12 cellular contexts compared by ENCODE assay signal in genomic region chr13:46759861-46760260, GRCh38. TPM values are rescaled to one million over a fixed set of nuclear protein-coding genes. Genes with fewer than 3 reads are reported as not detected.
A peak's percentile ranks its signal among the peaks of the same experiment; 100 is the strongest.
DNase-seq lines count a peak whose midpoint lies in the region; TF ChIP-seq lines count a peak whose summit lies in the region.
"Had no signal": no experiment of that assay in that cellular context is flagged by ENCODE, and none has a peak within 500 bp of the region (broad histone marks: within the 10 kb centered on the region; RNA-seq: fewer than 3 reads in every experiment).

No MANE protein-coding gene starts in this region.

- H3K9me3 ChIP-seq in neuronal stem cell (replicated peaks in 1 of 2; ENCODE audit: control insufficient read depth in 2 of 2, insufficient read depth in 1 of 2, low read depth in 1 of 2, low read length in 2 of 2), result peaks cover 0 to 2% of the 10 kb centered on the region in 2 donors

- no peak overlapping the region for H3K14ac ChIP-seq in neuronal stem cell (ENCODE audit: low read length)

- TF ChIP-seq CTCF in epithelial cell of esophagus (IDR thresholded peaks at IDR 0.05; ENCODE audit: insufficient read depth, low read depth, low read length, missing control alignments), result no peak

- H2BK120ac ChIP-seq in neuronal stem cell (ENCODE audit: low read depth, low read length), result no peak overlapping the region

- H2BK12ac ChIP-seq in neuronal stem cell (ENCODE audit: low read length), result no peak overlapping the region

- DNase-seq in CD1c-positive myeloid dendritic cell (ENCODE audit: extremely low spot score) (peak; percentile 66), NOMO-1 (lab: John Stamatoyannopoulos, UW; ENCODE audit: unreplicated experiment in 2 of 2) (peak; percentile 41 to 75), epithelial cell of esophagus (ENCODE audit: low read depth) (peak; percentile 67), neuronal stem cell (ENCODE audit: low spot score) (no peak), mesenteric fat pad (ENCODE audit: low spot score) (no peak), NCI-H2171 treated with DMSO at 0.1 percent for 48 hours (lab: John Stamatoyannopoulos, UW) (no peak), epidermal melanocyte (ENCODE audit: insufficient read length, low spot score) (no peak), head of caudate nucleus (no peak)
- DNase-seq: amygdala; NCI-H1436; stimulated activated CD4-positive, alpha-beta T cell treated with anti-CD3 and anti-CD28 coated beads, Interleukin-4, amount 100 ng/mL, for 4 hours; substantia nigra had no signal

- H3K27me3 ChIP-seq in neuronal stem cell (ENCODE audit: control insufficient read depth in 3 of 3, insufficient read depth in 3 of 3, low read depth in 1 of 3, low read length in 3 of 3), result no peaks in the 10 kb centered on the region

- H3K4me2 ChIP-seq in neuronal stem cell (ENCODE audit: insufficient read depth, low read length, poor library complexity, severe bottlenecking), result no peak overlapping the region

- H3K27ac ChIP-seq in neuronal stem cell (replicated peaks; ENCODE audit: low read length), result no peak overlapping the region

- H3K4ac ChIP-seq in neuronal stem cell (ENCODE audit: low read length), result no peak overlapping the region

- H2BK5ac ChIP-seq in neuronal stem cell (ENCODE audit: low read length), result no peak overlapping the region

- H2AK5ac ChIP-seq in neuronal stem cell (ENCODE audit: low read depth, low read length), result no peak overlapping the region

- intact Hi-C loops in head of caudate nucleus (cut with DNase I), result no loop called here

- H2AFZ ChIP-seq in neuronal stem cell (ENCODE audit: low read length), result peak overlapping the region; percentile 50

- H4K8ac ChIP-seq in neuronal stem cell (ENCODE audit: low read depth, low read length), result no peak overlapping the region

- WGBS in neuronal stem cell (ENCODE audit: extremely low coverage in 2 of 2, insufficient read length in 2 of 2, insufficient replicate concordance in 1 of 2), 2 donors, result no CpG with 5 or more reads among the region's 2 CpGs

- no peak overlapping the region for H3K23ac ChIP-seq in neuronal stem cell (ENCODE audit: low read depth, low read length, poor library complexity)

- H3K36me3 ChIP-seq in neuronal stem cell (replicated peaks in 1 of 2; ENCODE audit: control insufficient read depth in 2 of 2, insufficient read depth in 2 of 2, low read length in 2 of 2), result no peaks in the 10 kb centered on the region

- no peaks in the 10 kb centered on the region for H3K79me1 ChIP-seq in neuronal stem cell (ENCODE audit: low read depth, low read length)

- H4K91ac ChIP-seq in neuronal stem cell (ENCODE audit: low read depth, low read length, poor library complexity), result no peak overlapping the region

- H2BK15ac ChIP-seq in neuronal stem cell (ENCODE audit: low read length), result no peak overlapping the region

- no peak overlapping the region for H3K18ac ChIP-seq in neuronal stem cell (ENCODE audit: low read length)

- H3K4me3 ChIP-seq in epithelial cell of esophagus (ENCODE audit: low read length) (no peak overlapping the region), neuronal stem cell (ENCODE audit: low read length in 2 of 2) (no peak overlapping the region)

- H3K4me1 ChIP-seq in neuronal stem cell (ENCODE audit: control insufficient read depth in 2 of 2, insufficient read depth in 1 of 2, low read depth in 1 of 2, low read length in 2 of 2), result no peaks in the 10 kb centered on the region

- no peak overlapping the region for H3K9ac ChIP-seq in neuronal stem cell (ENCODE audit: low read depth, low read length, poor library complexity)

RNA-seq across cellular contexts. Expression of gene ESD, which starts 37.1 kb away (rescaled TPM):
- 139 TPM for polyA plus RNA-seq in neuronal stem cell (2013, experiment 1 of 2)
- polyA plus RNA-seq in neuronal stem cell (2013, experiment 2 of 2), result 145 TPM
- 88.2 TPM for total RNA-seq in mesenteric fat pad

Comparison
In these comparisons a context has a peak if more than half of its experiments do, and no peak if none do; other contexts are left out.
1. DNase-seq: peak in CD1c-positive myeloid dendritic cell (single experiment), NOMO-1 (2 of 2) and epithelial cell of esophagus (single experiment); none in neuronal stem cell (single experiment), mesenteric fat pad (single experiment), NCI-H2171 treated with DMSO at 0.1 percent for 48 hours (single experiment), epidermal melanocyte (single experiment) and head of caudate nucleus (0 of 42).